Comparison of ENCODE assay signal across 15 cellular contexts in the genomic region with DNA sequence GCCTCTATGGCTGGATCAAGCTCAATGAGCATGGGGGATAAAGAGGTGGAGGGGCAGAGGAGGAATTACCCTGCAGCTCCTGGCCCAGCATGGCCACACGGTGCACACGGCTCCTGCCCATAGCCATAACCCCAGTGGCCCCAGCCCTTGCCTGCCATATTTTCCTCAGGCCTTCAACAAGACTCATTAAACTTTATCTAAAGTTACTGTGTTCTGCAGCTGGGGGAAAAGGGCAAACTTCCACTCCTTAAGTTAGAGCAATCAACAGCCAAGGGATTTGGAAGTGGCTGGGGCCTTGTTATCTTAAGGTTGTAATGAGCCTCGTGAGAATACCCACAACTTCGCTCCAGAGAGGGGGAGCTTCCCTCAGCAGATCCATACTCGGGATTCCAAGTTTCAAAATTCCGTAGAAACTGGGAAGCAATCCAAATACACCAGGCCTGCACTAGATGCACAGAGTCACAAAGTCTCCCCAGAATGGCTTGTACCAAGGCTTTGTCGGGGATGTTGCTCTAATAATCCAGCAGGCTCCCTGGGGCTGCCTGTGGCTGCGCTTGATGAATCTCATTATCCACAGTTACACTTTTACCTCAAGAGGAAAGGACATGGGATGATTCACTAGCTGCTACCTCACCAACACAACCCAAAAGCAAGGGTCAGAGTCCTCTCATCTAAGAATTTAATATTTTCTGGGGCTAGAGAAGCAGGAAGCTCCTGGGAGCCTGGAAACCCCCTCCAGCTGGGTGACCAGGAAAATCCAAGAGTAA. TPM values are rescaled to one million over a fixed set of nuclear protein-coding genes. Genes with fewer than 3 reads are reported as not detected.
A peak's percentile ranks its signal among the peaks of the same experiment; 100 is the strongest.
DNase-seq lines count a peak whose midpoint lies in the region; TF ChIP-seq lines count a peak whose summit lies in the region.
"Had no signal": no experiment of that assay in that cellular context is flagged by ENCODE, and none has a peak within 500 bp of the region (broad histone marks: within the 10 kb centered on the region; RNA-seq: fewer than 3 reads in every experiment).

No MANE protein-coding gene starts in this region.

- POLR2A ChIA-PET in OCI-LY7 (lab: Charles Lee): interaction anchor here (0.5 to 1.2 kb wide), 4 partner anchors 77 to 213 kb away, joined by 3 to 5 read pairs (median 4); no protein-coding TSS in a partner anchor

- H3K4me2 ChIP-seq in Karpas-422 (ENCODE audit: low read depth, low read length, poor library complexity, severe bottlenecking) (no peak overlapping the region), OCI-LY7 (ENCODE audit: low read length) (no peak overlapping the region)

- intact Hi-C loops in testis (cut with DNase I; ENCODE audit: low total_unique reads): no loop called here
- intact Hi-C loops in OCI-LY7 (cut with micrococcal nuclease; ENCODE audit: unreplicated experiment): loop anchor here (10.0 kb wide), 1 partner anchor 182 kb away; no protein-coding TSS in a partner anchor

- H3K4me3 ChIP-seq in Karpas-422 (ENCODE audit: low read length) (no peak overlapping the region), choroid plexus epithelial cell (ENCODE audit: low read depth, low read length) (no peak overlapping the region), testis (no peak overlapping the region), OCI-LY7 (ENCODE audit: low read depth, low read length, poor library complexity, severe bottlenecking) (no peak overlapping the region)
- H3K4me3 ChIP-seq: uterus had no signal

- H3K79me2 ChIP-seq in Karpas-422 (ENCODE audit: low read length) (no peaks in the 10 kb centered on the region), OCI-LY7 (ENCODE audit: insufficient read depth, low read depth, low read length) (no peaks in the 10 kb centered on the region)

- no peak overlapping the region for H3K9ac ChIP-seq in Karpas-422 (ENCODE audit: low read length)

- CTCF ChIA-PET in OCI-LY7 (lab: Charles Lee; ENCODE audit: unreplicated experiment): interaction anchor here (0.6 to 1.0 kb wide), 4 partner anchors 82 to 196 kb away, joined by 3 to 7 read pairs (median 3); no protein-coding TSS in a partner anchor

- H2AFZ ChIP-seq in Karpas-422 (ENCODE audit: low read length) (no peak overlapping the region), OCI-LY7 (ENCODE audit: low read length) (no peak overlapping the region)

- H4K20me1 ChIP-seq in Karpas-422 (ENCODE audit: insufficient read depth, low read depth, low read length) (no peaks in the 10 kb centered on the region), OCI-LY7 (ENCODE audit: insufficient read depth, low read length) (no peaks in the 10 kb centered on the region)

- H3K9me2 ChIP-seq in Karpas-422 (replicated peaks; ENCODE audit: insufficient read depth, low read length): no peaks in the 10 kb centered on the region
- no peaks in the 10 kb centered on the region for H3K9me2 ChIP-seq in OCI-LY7 (ENCODE audit: insufficient read depth, low read length)

- no peaks in the 10 kb centered on the region for H3K36me3 ChIP-seq in Karpas-422 (ENCODE audit: insufficient read depth, low read length)
- no peaks in the 10 kb centered on the region for H3K36me3 ChIP-seq in testis (ENCODE audit: low read depth, missing control alignments)
- H3K36me3 ChIP-seq in OCI-LY7 (ENCODE audit: insufficient read depth, low read length): no peaks in the 10 kb centered on the region
- H3K36me3 ChIP-seq: uterus had no signal

- peak; percentile 36 for DNase-seq in Karpas-422
- DNase-seq in choroid plexus epithelial cell (ENCODE audit: low read depth): peak; percentile 70
- DNase-seq in left kidney (ENCODE audit: low read depth, low spot score): peak; percentile 50
- peak; percentile 32 for DNase-seq in testis
- DNase-seq in occipital lobe (lab: John Stamatoyannopoulos, UW): no peak
- DNase-seq in OCI-LY7 (ENCODE audit: low spot score): no peak
- no peak for DNase-seq in NOMO-1 treated with dmso at 0.1 percent for 144 hours (lab: John Stamatoyannopoulos, UW; ENCODE audit: unreplicated experiment)
- DNase-seq: activated T-cell treated with anti-CD3 and anti-CD28 coated beads for 4 hours; NCI-H1436 treated with DMSO at 0.1 percent for 48 hours; NCI-H510A; RPMI8226; stimulated activated CD4-positive, alpha-beta T cell treated with anti-CD3 and anti-CD28 coated beads, Interleukin-4, amount 100 ng/mL, for 4 hours; uterus had no signal

- WGBS in testis, 2 donors: 37 to 60% methylated on average over 8 of the region's 8 CpGs

- no peaks in the 10 kb centered on the region for H3K9me3 ChIP-seq in Karpas-422 (ENCODE audit: low read length)
- no peaks in the 10 kb centered on the region for H3K9me3 ChIP-seq in testis
- H3K9me3 ChIP-seq in OCI-LY7 (ENCODE audit: low read length): no peaks in the 10 kb centered on the region
- H3K9me3 ChIP-seq: uterus had no signal

- no peak overlapping the region for H3K27ac ChIP-seq in Karpas-422 (ENCODE audit: low read length)
- H3K27ac ChIP-seq in testis: no peak overlapping the region
- no peak overlapping the region for H3K27ac ChIP-seq in OCI-LY7 (ENCODE audit: low read depth, low read length, poor library complexity, severe bottlenecking)
- H3K27ac ChIP-seq: uterus had no signal

- no TSS peak for BruUV-seq in OCI-LY7 (replicated peaks; lab: Mats Ljungman, UMichigan)

- H3K27me3 ChIP-seq in Karpas-422 (ENCODE audit: low read length) (no peaks in the 10 kb centered on the region), testis (no peaks in the 10 kb centered on the region)
- H3K27me3 ChIP-seq: uterus had no signal

- TF ChIP-seq POLR2A in testis (IDR thresholded peaks at IDR 0.05): no peak

- H3K4me1 ChIP-seq in Karpas-422 (ENCODE audit: low read length): no peaks in the 10 kb centered on the region
- no peaks in the 10 kb centered on the region for H3K4me1 ChIP-seq in testis
- H3K4me1 ChIP-seq in OCI-LY7 (ENCODE audit: insufficient read depth, low read length, poor library complexity, severe bottlenecking): no peaks in the 10 kb centered on the region
- H3K4me1 ChIP-seq: uterus had no signal

- TF ChIP-seq CTCF in choroid plexus epithelial cell (conservative IDR thresholded peaks at IDR 0.05; ENCODE audit: low read depth, low read length) (no peak), testis (IDR thresholded peaks at IDR 0.05) (no peak), OCI-LY7 (conservative IDR thresholded peaks at IDR 0.05; ENCODE audit: low read length) (no peak)

RNA-seq across cellular contexts. Expression of a gene that starts 13.0 kb away (rescaled TPM):
- total RNA-seq in Karpas-422 (2014; rRNA removed; shearing (Covaris generic); ENCODE audit: low replicate concordance): not detected in 2 replicates
- under 1 TPM in 1 of 2 donors, not detected in 1; 0.19 TPM for total RNA-seq in testis
- polyA plus RNA-seq in testis (ENCODE audit: insufficient read depth, low read depth, low replicate concordance): not detected
- not detected for total RNA-seq in occipital lobe
- not detected in 2 replicates for total RNA-seq in OCI-LY7 (2014; rRNA removed; shearing (Covaris generic))
- total RNA-seq in OCI-LY7 (2022): not detected in 2 replicates
- total RNA-seq: fibroblast of lung, H1 had no signal
- polyA plus RNA-seq: fibroblast of lung, H1 had no signal

RNA-seq across cellular contexts. Expression of a gene that starts 59.0 kb away (rescaled TPM):
- 3.8 and 6.1 TPM in 2 replicates for total RNA-seq in Karpas-422 (2014; rRNA removed; shearing (Covaris generic); ENCODE audit: low replicate concordance)
- 100 to 1,000 TPM; 122 to 158 TPM for total RNA-seq in testis
- 111 TPM for polyA plus RNA-seq in testis (ENCODE audit: insufficient read depth, low read depth, low replicate concordance)
- total RNA-seq in occipital lobe: 3.4 TPM
- 5.6 and 6.6 TPM in 2 replicates for total RNA-seq in OCI-LY7 (2014; rRNA removed; shearing (Covaris generic))
- 15.1 and 15.6 TPM in 2 replicates for total RNA-seq in OCI-LY7 (2022)

Comparison
In these comparisons a context has a peak if more than half of its experiments do, and no peak if none do; other contexts are left out.
1. DNase-seq: peak in Karpas-422 (single experiment), choroid plexus epithelial cell (single experiment), left kidney (single experiment) and testis (single experiment); none in occipital lobe (single experiment), OCI-LY7 (single experiment) and NOMO-1 treated with dmso at 0.1 percent for 144 hours (single experiment).
2. RNA of a gene that starts 59.0 kb away (total RNA-seq): 122 to 158 TPM in testis; 5.6 to 15.6 TPM in OCI-LY7, 3.8 to 6.1 TPM in Karpas-422 and 3.4 TPM in occipital lobe (single experiment); every median in the first group is over 4 times any median in the second.